In genomic region chr4:673349-674091, GRCh38 we compare ENCODE assay signal across 8 cellular contexts. TPM values are rescaled to one million over a fixed set of nuclear protein-coding genes. Genes with fewer than 3 reads are reported as not detected.
DNase-seq lines count a peak whose midpoint lies in the region; ATAC-seq and TF ChIP-seq lines count a peak whose summit lies in the region.

No MANE protein-coding gene starts in this region.

- H3K27ac Mint-ChIP-seq in activated CD4-positive, alpha-beta memory T cell treated with anti-CD3 and anti-CD28 coated beads, Interleukin-2, amount 10 ng/mL, durations not matched to agents 7 days and 5 days, result peak overlapping the region; percentile 73

- ATAC-seq in activated T-cell treated with anti-CD3 and anti-CD28 coated beads, Interleukin-2, amount 50 U/mL, for 4 hours, result no peak
- ATAC-seq in Right ventricle myocardium superior (ENCODE audit: poor library complexity), result peak; percentile 29
- ATAC-seq in GM18517 (IDR thresholded peaks at IDR 0.05; ENCODE audit: unreplicated experiment), result no peak

- no peaks in the 10 kb centered on the region for H3K27me3 Mint-ChIP-seq in activated T-cell treated with anti-CD3 and anti-CD28 coated beads, Interleukin-2, amount 50 U/mL, for 4 hours (ENCODE audit: low read depth)
- H3K27me3 Mint-ChIP-seq in activated CD4-positive, alpha-beta memory T cell treated with anti-CD3 and anti-CD28 coated beads, Interleukin-2, amount 10 ng/mL, durations not matched to agents 7 days and 5 days, result no peaks in the 10 kb centered on the region

- no peak for TF ChIP-seq CTCF in retinal pigment epithelial cell (conservative IDR thresholded peaks at IDR 0.05; ENCODE audit: low read depth, low read length)

- POLR2A ChIA-PET in activated CD4-positive, alpha-beta memory T cell treated with anti-CD3 and anti-CD28 coated beads, Interleukin-2, amount 10 ng/mL, durations not matched to agents 7 days and 5 days (lab: Charles Lee), result interaction anchor here (1.0 to 3.3 kb wide), 15 partner anchors 8 to 549 kb away, joined by 3 to 40 read pairs (median 5); partner anchors contain the start of genes GAK, TMEM175, ZNF141 and ZNF718

- H3K4me3 Mint-ChIP-seq in activated T-cell treated with anti-CD3 and anti-CD28 coated beads, Interleukin-2, amount 50 U/mL, for 4 hours, result peak overlapping the region; percentile 86
- H3K4me3 Mint-ChIP-seq in activated CD4-positive, alpha-beta memory T cell treated with anti-CD3 and anti-CD28 coated beads, Interleukin-2, amount 10 ng/mL, durations not matched to agents 7 days and 5 days, result peak overlapping the region; percentile 85

- no peaks in the 10 kb centered on the region for H3K9me3 Mint-ChIP-seq in activated T-cell treated with anti-CD3 and anti-CD28 coated beads, Interleukin-2, amount 50 U/mL, for 4 hours
- H3K9me3 Mint-ChIP-seq in activated CD4-positive, alpha-beta memory T cell treated with anti-CD3 and anti-CD28 coated beads, Interleukin-2, amount 10 ng/mL, durations not matched to agents 7 days and 5 days, result no peaks in the 10 kb centered on the region

- intact Hi-C loops in Right ventricle myocardium superior (cut with DNase I), result no loop called here

- CTCF ChIA-PET in activated CD4-positive, alpha-beta memory T cell treated with anti-CD3 and anti-CD28 coated beads, Interleukin-2, amount 10 ng/mL, durations not matched to agents 7 days and 5 days (lab: Charles Lee), result interaction anchor here (0.6 to 3.6 kb wide), 8 partner anchors 9 to 549 kb away, joined by 3 to 29 read pairs (median 4); partner anchors contain the start of gene ZNF718

- H3K36me3 Mint-ChIP-seq in activated T-cell treated with anti-CD3 and anti-CD28 coated beads, Interleukin-2, amount 50 U/mL, for 4 hours (ENCODE audit: insufficient read depth), result peaks cover 16% of the 10 kb centered on the region
- H3K36me3 Mint-ChIP-seq in activated CD4-positive, alpha-beta memory T cell treated with anti-CD3 and anti-CD28 coated beads, Interleukin-2, amount 10 ng/mL, durations not matched to agents 7 days and 5 days (ENCODE audit: low read depth), result peaks cover 30% of the 10 kb centered on the region

- DNase-seq in activated T-cell treated with anti-CD3 and anti-CD28 coated beads, Interleukin-2, amount 50 U/mL, for 4 hours, result no peak
- DNase-seq in activated T-cell treated with anti-CD3 and anti-CD28 coated beads for 4 hours, result no peak
- DNase-seq in activated CD4-positive, alpha-beta memory T cell treated with anti-CD3 and anti-CD28 coated beads, Interleukin-2, amount 10 ng/mL, durations not matched to agents 7 days and 5 days, result peak; percentile 34
- peak; percentile 82 for DNase-seq in Right ventricle myocardium superior
- no peak for DNase-seq in retinal pigment epithelial cell (ENCODE audit: low read depth)
- no peak for DNase-seq in activated effector memory CD4-positive, alpha-beta T cell treated with Interleukin-2 at 50 U/mL for 16 hours
- no peak for DNase-seq in pons (ENCODE audit: low spot score)

- peaks cover 10% of the 10 kb centered on the region for H3K4me1 Mint-ChIP-seq in activated T-cell treated with anti-CD3 and anti-CD28 coated beads, Interleukin-2, amount 50 U/mL, for 4 hours (ENCODE audit: low read depth)
- peaks cover 13% of the 10 kb centered on the region for H3K4me1 Mint-ChIP-seq in activated CD4-positive, alpha-beta memory T cell treated with anti-CD3 and anti-CD28 coated beads, Interleukin-2, amount 10 ng/mL, durations not matched to agents 7 days and 5 days

- H3K4me3 ChIP-seq in retinal pigment epithelial cell (ENCODE audit: low read length), result peak overlapping the region; percentile 80

RNA-seq across cellular contexts. Expression of gene ATP5ME, which starts 0.6 kb away (rescaled TPM):
- total RNA-seq in activated T-cell treated with anti-CD3 and anti-CD28 coated beads, Interleukin-2, amount 50 U/mL, for 4 hours, result 100 to 1,000 TPM; 227 to 249 (median 244) TPM
- 100 to 1,000 TPM; 205 TPM for total RNA-seq in activated CD4-positive, alpha-beta memory T cell treated with anti-CD3 and anti-CD28 coated beads, Interleukin-2, amount 10 ng/mL, durations not matched to agents 7 days and 5 days
- 1,145 TPM for total RNA-seq in Right ventricle myocardium superior

RNA-seq across cellular contexts. Expression of gene MYL5, which starts 0.8 kb away (rescaled TPM):
- total RNA-seq in activated T-cell treated with anti-CD3 and anti-CD28 coated beads, Interleukin-2, amount 50 U/mL, for 4 hours, result 10 to 100 TPM; 13.7 to 16.0 (median 15.1) TPM
- total RNA-seq in activated CD4-positive, alpha-beta memory T cell treated with anti-CD3 and anti-CD28 coated beads, Interleukin-2, amount 10 ng/mL, durations not matched to agents 7 days and 5 days, result 10 to 100 TPM; 14.0 to 16.2 TPM
- 3.7 TPM for total RNA-seq in Right ventricle myocardium superior

RNA-seq across cellular contexts. Expression of gene SLC49A3, which starts 15.4 kb away (rescaled TPM):
- total RNA-seq in activated T-cell treated with anti-CD3 and anti-CD28 coated beads, Interleukin-2, amount 50 U/mL, for 4 hours, result under 1 TPM; 0.48 to 0.79 (median 0.53) TPM
- under 1 TPM in 1 of 2 experiments, not detected in 1; 0.40 TPM for total RNA-seq in activated CD4-positive, alpha-beta memory T cell treated with anti-CD3 and anti-CD28 coated beads, Interleukin-2, amount 10 ng/mL, durations not matched to agents 7 days and 5 days
- total RNA-seq in Right ventricle myocardium superior, result 14.6 TPM

RNA-seq across cellular contexts. Expression of gene PCGF3, which starts 32.1 kb away (rescaled TPM):
- 10 to 100 TPM; 20.7 to 27.8 (median 23.0) TPM for total RNA-seq in activated T-cell treated with anti-CD3 and anti-CD28 coated beads, Interleukin-2, amount 50 U/mL, for 4 hours
- total RNA-seq in activated CD4-positive, alpha-beta memory T cell treated with anti-CD3 and anti-CD28 coated beads, Interleukin-2, amount 10 ng/mL, durations not matched to agents 7 days and 5 days, result 10 to 100 TPM; 51.5 to 52.1 TPM
- 20.8 TPM for total RNA-seq in Right ventricle myocardium superior

RNA-seq across cellular contexts. Expression of gene PDE6B, which starts 48.1 kb away (rescaled TPM):
- total RNA-seq in activated T-cell treated with anti-CD3 and anti-CD28 coated beads, Interleukin-2, amount 50 U/mL, for 4 hours, result 10 to 100 TPM in 2 of 3 donors, 1 to 10 TPM in 1; 8.3 to 10.5 (median 10.3) TPM
- total RNA-seq in activated CD4-positive, alpha-beta memory T cell treated with anti-CD3 and anti-CD28 coated beads, Interleukin-2, amount 10 ng/mL, durations not matched to agents 7 days and 5 days, result 10 to 100 TPM; 13.3 to 16.4 TPM
- 1.1 TPM for total RNA-seq in Right ventricle myocardium superior

Comparison
In these comparisons a context has a peak if more than half of its experiments do, and no peak if none do; other contexts are left out.
1. DNase-seq: peak in activated CD4-positive, alpha-beta memory T cell treated with anti-CD3 and anti-CD28 coated beads, Interleukin-2, amount 10 ng/mL, durations not matched to agents 7 days and 5 days (single experiment) and Right ventricle myocardium superior (single experiment); none in activated T-cell treated with anti-CD3 and anti-CD28 coated beads, Interleukin-2, amount 50 U/mL, for 4 hours (single experiment), activated T-cell treated with anti-CD3 and anti-CD28 coated beads for 4 hours (single experiment), retinal pigment epithelial cell (single experiment), activated effector memory CD4-positive, alpha-beta T cell treated with Interleukin-2 at 50 U/mL for 16 hours (single experiment) and pons (single experiment).